Comparison of ENCODE assay signal across 1 cellular context in genomic region chr9:107489687-107490605, GRCh38.
A peak's percentile ranks its signal among the peaks of the same experiment; 100 is the strongest.
TF ChIP-seq lines count a peak whose summit lies in the region.

Gene KLF4 (minus strand): TSS chr9:107489769. CDS start chr9:107489172, 597 bp downstream.

TF ChIP-seq in SK-N-SH, 30 proteins besides CTCF, POLR2A, EP300 and RAD21 (continued from another document):
- TF ChIP-seq ZBTB33 (IDR thresholded peaks at IDR 0.05; ENCODE audit: borderline replicate concordance, low read depth) (no peak), RCOR1 (IDR thresholded peaks at IDR 0.05; ENCODE audit: low read length) (no peak), ELF1 (IDR thresholded peaks at IDR 0.05) (no peak), FOXM1 (IDR thresholded peaks at IDR 0.05; ENCODE audit: low read depth) (no peak), USF1 (IDR thresholded peaks at IDR 0.05; ENCODE audit: borderline replicate concordance, low read depth) (peak; percentile 29), NRF1 (IDR thresholded peaks at IDR 0.05; ENCODE audit: low read depth, low read length) (no peak), GABPA (IDR thresholded peaks at IDR 0.05; ENCODE audit: low read depth) (no peak), MEF2A (IDR thresholded peaks at IDR 0.05; ENCODE audit: borderline replicate concordance, low read depth) (no peak), REST (IDR thresholded peaks at IDR 0.05; ENCODE audit: low read depth, low read length) (no peak), MAX (IDR thresholded peaks at IDR 0.05; ENCODE audit: low read depth) (peak; percentile 57; the same call in 1 of the 2 replicates), PBX3 (IDR thresholded peaks at IDR 0.05) (no peak), FOXJ3 (CRISPR knock-in tag; IDR thresholded peaks at IDR 0.05) (no peak), FOSL2 (IDR thresholded peaks at IDR 0.05; ENCODE audit: borderline replicate concordance, low read depth) (peak; percentile 66; the same call in 1 of the 2 replicates), RFX5 (IDR thresholded peaks at IDR 0.05; ENCODE audit: low read length) (no peak), YY1 (IDR thresholded peaks at IDR 0.05; ENCODE audit: low read depth) (no peak), MXI1 (IDR thresholded peaks at IDR 0.05; ENCODE audit: low read depth, low read length) (no peak)
